Comparison of ENCODE assay signal across 1 cellular context in genomic region chr11:67387074-67387473, GRCh38.
A peak's percentile ranks its signal among the peaks of the same experiment; 100 is the strongest.
TF ChIP-seq lines count a peak whose summit lies in the region.

No MANE protein-coding gene starts in this region.

TF ChIP-seq in HepG2, 621 proteins besides CTCF, POLR2A, EP300 and RAD21:
- TF ChIP-seq ZNF7 (CRISPR knock-in tag; IDR thresholded peaks at IDR 0.05) (0 out of 2 replicates have a peak, but pooled peaks have one; percentile 43), SMAD9 (CRISPR knock-in tag; IDR thresholded peaks at IDR 0.05) (no peak)
TF ChIP-seq in HepG2: peak in this region for 1.
